In genomic region chr7:94374231-94374630, GRCh38 we compare ENCODE assay signal across 9 cellular contexts. TPM values are rescaled to one million over a fixed set of nuclear protein-coding genes. Genes with fewer than 3 reads are reported as not detected.
DNase-seq lines count a peak whose midpoint lies in the region; ATAC-seq and TF ChIP-seq lines count a peak whose summit lies in the region.
"Had no signal": no experiment of that assay in that cellular context is flagged by ENCODE, and none has a peak within 500 bp of the region (broad histone marks: within the 10 kb centered on the region; RNA-seq: fewer than 3 reads in every experiment).

No MANE protein-coding gene starts in this region.

- TF ChIP-seq CTCF in HFFc6 (IDR thresholded peaks at IDR 0.05) (peak; percentile 46; the same call in 1 of the 2 replicates), breast epithelium (IDR thresholded peaks at IDR 0.05) (no peak)

- H3K27ac Mint-ChIP-seq in HFFc6: peak overlapping the region; percentile 92

- no peaks in the 10 kb centered on the region for H3K9me3 ChIP-seq in breast epithelium
- H3K9me3 ChIP-seq in stomach smooth muscle (ENCODE audit: control insufficient read depth in 2 of 2, low read length in 2 of 2): no peaks in the 10 kb centered on the region

- H3K27ac ChIP-seq in breast epithelium (peak overlapping the region; percentile 69 to 84), stomach smooth muscle (ENCODE audit: low read length) (peak overlapping the region; percentile 87)

- peak overlapping the region; percentile 73 to 79 for H3K9ac ChIP-seq in stomach smooth muscle (ENCODE audit: low read length in 2 of 2)

- H3K36me3 Mint-ChIP-seq in HFFc6 (ENCODE audit: low read depth): peaks cover 19% of the 10 kb centered on the region

- H3K27me3 ChIP-seq in breast epithelium (no peaks in the 10 kb centered on the region), stomach smooth muscle (ENCODE audit: control insufficient read depth in 1 of 2, insufficient read depth in 2 of 2, low read length in 2 of 2) (no peaks in the 10 kb centered on the region)

- no peaks in the 10 kb centered on the region for H3K4me1 ChIP-seq in breast epithelium
- H3K4me1 ChIP-seq in stomach smooth muscle (ENCODE audit: control insufficient read depth, insufficient read depth, low read length): peaks cover 27% of the 10 kb centered on the region

- H3K27me3 Mint-ChIP-seq in HFFc6 (ENCODE audit: insufficient read depth): no peaks in the 10 kb centered on the region

- DNase-seq in HFFc6: peak; percentile 88
- no peak for DNase-seq in breast epithelium (ENCODE audit: low spot score in 2 of 2)
- peak; percentile 70 for DNase-seq in kidney glomerular epithelial cell (lab: John Stamatoyannopoulos, UW)
- DNase-seq in COLO668 (lab: John Stamatoyannopoulos, UW; ENCODE audit: unreplicated experiment): no peak
- DNase-seq in 8988T: no peak
- DNase-seq in SIG-M5 treated with dmso at 0.1 percent for 504 hours (lab: John Stamatoyannopoulos, UW; ENCODE audit: unreplicated experiment): no peak
- DNase-seq: activated T-cell treated with anti-CD3 and anti-CD28 coated beads, Interleukin-2, amount 50 U/mL, for 1 hour had no signal

- H3K4me3 ChIP-seq in breast epithelium (peak overlapping the region; percentile 8 to 47 (median 15)), stomach smooth muscle (ENCODE audit: low read length in 2 of 2) (peak overlapping the region; percentile 44 to 68)

- ATAC-seq in HG02852 (IDR thresholded peaks at IDR 0.05; ENCODE audit: unreplicated experiment): no peak

- H3K4me1 Mint-ChIP-seq in HFFc6 (ENCODE audit: low read depth): peaks cover 83% of the 10 kb centered on the region

- peak overlapping the region; percentile 87 for H3K4me3 Mint-ChIP-seq in HFFc6

- no peak for TF ChIP-seq POLR2A in breast epithelium (IDR thresholded peaks at IDR 0.05)

- no peaks in the 10 kb centered on the region for H3K36me3 ChIP-seq in breast epithelium
- no peaks in the 10 kb centered on the region for H3K36me3 ChIP-seq in stomach smooth muscle (ENCODE audit: control insufficient read depth in 2 of 2, insufficient read depth in 2 of 2, low read length in 2 of 2)

- intact Hi-C loops in breast epithelium (cut with DNase I; ENCODE audit: low total_unique reads): no loop called here

- no peaks in the 10 kb centered on the region for H3K9me3 Mint-ChIP-seq in HFFc6

RNA-seq across cellular contexts. Expression of gene COL1A2, which starts 20.5 kb away (rescaled TPM):
- total RNA-seq in HFFc6 (2021; fragmentation: NEBNext Ultra II Directional; extraction: Animal tissue kit (Norgen Biotek cat#: 25700)): 1,000 to 10,000 TPM; 3,728 to 6,317 (median 3,918) TPM
- total RNA-seq in breast epithelium: 100 to 1,000 TPM in 2 of 3 donors, 10 to 100 TPM in 1; 94.5 to 300 (median 113) TPM

Comparison
In these comparisons a context has a peak if more than half of its experiments do, and no peak if none do; other contexts are left out.
1. DNase-seq: peak in HFFc6 (single experiment) and kidney glomerular epithelial cell (single experiment); none in breast epithelium (0 of 2), COLO668 (single experiment), 8988T (single experiment) and SIG-M5 treated with dmso at 0.1 percent for 504 hours (single experiment).
2. RNA of gene COL1A2, which starts 20.5 kb away (total RNA-seq): 3,728 to 6,317 TPM in HFFc6; 94.5 to 300 TPM in breast epithelium; every median in the first group is over 10 times any median in the second.